14 cellular contexts compared by ENCODE assay signal in genomic region chr13:100176781-100177389, GRCh38.
DNase-seq lines count a peak whose midpoint lies in the region; ATAC-seq and FAIRE-seq lines count a peak whose summit lies in the region.
"Had no signal": no experiment of that assay in that cellular context is flagged by ENCODE, and none has a peak within 500 bp of the region (broad histone marks: within the 10 kb centered on the region; RNA-seq: fewer than 3 reads in every experiment).

No MANE protein-coding gene starts in this region.

- intact Hi-C loops in head of caudate nucleus (cut with DNase I) = no loop called here

- peak; percentile 74 for FAIRE-seq in G401.6 (lab: Jason Lieb, UNC)

- DNase-seq in NCI-H1694 treated with DMSO at 0.1 percent for 48 hours (lab: John Stamatoyannopoulos, UW) = peak; percentile 4
- DNase-seq in astrocyte of the hippocampus (ENCODE audit: low read depth, low spot score) = peak; percentile 74
- DNase-seq in myocyte (ENCODE audit: low read depth) = peak; percentile 21
- DNase-seq in head of caudate nucleus = no peak
- DNase-seq in activated CD8-positive, alpha-beta memory T cell treated with anti-CD3 and anti-CD28 coated beads for 24 hours = no peak
- DNase-seq: amygdala, left ventricle myocardium superior, NCI-H226, posterior cingulate gyrus, T-helper 1 cell, trophoblast cell had no signal

- ATAC-seq in HG02884 (IDR thresholded peaks at IDR 0.05; ENCODE audit: unreplicated experiment) (no peak), HG03280 (IDR thresholded peaks at IDR 0.05; ENCODE audit: unreplicated experiment) (no peak)
- ATAC-seq: left ventricle myocardium superior had no signal

Comparison
In these comparisons a context has a peak if more than half of its experiments do, and no peak if none do; other contexts are left out.
1. DNase-seq: peak in NCI-H1694 treated with DMSO at 0.1 percent for 48 hours (single experiment), astrocyte of the hippocampus (single experiment) and myocyte (single experiment); none in head of caudate nucleus (0 of 42) and activated CD8-positive, alpha-beta memory T cell treated with anti-CD3 and anti-CD28 coated beads for 24 hours (single experiment).